ENCODE assay signal across 22 cellular contexts in the genomic region with DNA sequence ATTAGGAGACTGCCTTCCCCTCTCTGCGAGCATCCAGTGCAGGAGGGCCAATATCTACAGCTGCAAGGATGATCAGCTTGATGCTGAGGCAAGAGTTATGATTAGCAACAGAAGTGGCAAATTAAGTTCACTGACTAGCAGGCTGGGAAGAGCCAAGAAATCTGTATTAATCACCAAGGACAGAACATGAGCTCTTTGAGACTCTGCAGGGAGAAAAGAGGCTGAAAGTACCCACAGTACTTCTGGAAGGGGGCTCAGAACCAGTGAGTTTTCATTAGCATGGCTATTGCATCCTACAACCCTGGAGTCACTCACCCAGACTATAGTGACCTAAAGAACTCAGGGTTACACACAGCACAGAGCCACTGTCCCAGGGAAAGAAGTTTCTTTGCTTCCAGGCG. TPM values are rescaled to one million over a fixed set of nuclear protein-coding genes. Genes with fewer than 3 reads are reported as not detected.
A peak's percentile ranks its signal among the peaks of the same experiment; 100 is the strongest.
DNase-seq lines count a peak whose midpoint lies in the region; ATAC-seq and TF ChIP-seq lines count a peak whose summit lies in the region.
"Had no signal": no experiment of that assay in that cellular context is flagged by ENCODE, and none has a peak within 500 bp of the region (broad histone marks: within the 10 kb centered on the region; RNA-seq: fewer than 3 reads in every experiment).

No MANE protein-coding gene starts in this region.

- no peak for TF ChIP-seq POLR2A in gastroesophageal sphincter (IDR thresholded peaks at IDR 0.05)

- intact Hi-C loops in Right ventricle myocardium inferior (cut with DNase I) = no loop called here
- intact Hi-C loops in cardiac septum (cut with DNase I) = no loop called here
- intact Hi-C loops in aorta (cut with DNase I) = loop anchor here (2.0 kb wide), 2 partner anchors 15 to 19 kb away; no protein-coding TSS in a partner anchor

- no peak for TF ChIP-seq EP300 in gastroesophageal sphincter (IDR thresholded peaks at IDR 0.05)

- no peaks in the 10 kb centered on the region for H3K9me3 ChIP-seq in gastroesophageal sphincter
- H3K9me3 ChIP-seq in aorta (ENCODE audit: control insufficient read depth, low read length) = no peaks in the 10 kb centered on the region

- H3K27ac ChIP-seq in gastroesophageal sphincter (peak overlapping the region; percentile 32 to 75 (median 72)), aorta (ENCODE audit: low read depth in 1 of 2, low read length in 2 of 2) (peak overlapping the region; percentile 96 to 97)

- H3K36me3 ChIP-seq in gastroesophageal sphincter = no peaks in the 10 kb centered on the region
- no peaks in the 10 kb centered on the region for H3K36me3 ChIP-seq in aorta (ENCODE audit: control insufficient read depth in 1 of 2, insufficient read depth in 2 of 2, low read length in 1 of 2)

- H3K27me3 ChIP-seq in gastroesophageal sphincter (no peaks in the 10 kb centered on the region), aorta (ENCODE audit: control insufficient read depth in 1 of 2, insufficient read depth in 2 of 2, low read length in 1 of 2) (no peaks in the 10 kb centered on the region)

- peak overlapping the region; percentile 78 for H3K27ac Mint-ChIP-seq in osteocyte (ENCODE audit: unreplicated experiment)
- H3K27ac Mint-ChIP-seq: activated naive CD8-positive, alpha-beta T cell treated with anti-CD3 and anti-CD28 coated beads, Interleukin-2, amount 10 ng/mL, durations not matched to agents 7 days and 5 days; GM23338; immature natural killer cell; naive B cell; T-helper 1 cell treated with Interleukin-12 subunit alpha and Interleukin-12 subunit beta and Interleukin-4 antibody, amounts not matched to agents 30 μg/mL and 1 μg/mL, for 36 hours had no signal

- peaks cover 5% of the 10 kb centered on the region for H3K9me3 Mint-ChIP-seq in osteocyte (ENCODE audit: unreplicated experiment)
- H3K9me3 Mint-ChIP-seq: activated naive CD8-positive, alpha-beta T cell treated with anti-CD3 and anti-CD28 coated beads, Interleukin-2, amount 10 ng/mL, durations not matched to agents 7 days and 5 days had no signal

- no peaks in the 10 kb centered on the region for H3K36me3 Mint-ChIP-seq in osteocyte (ENCODE audit: unreplicated experiment)
- H3K36me3 Mint-ChIP-seq: activated naive CD8-positive, alpha-beta T cell treated with anti-CD3 and anti-CD28 coated beads, Interleukin-2, amount 10 ng/mL, durations not matched to agents 7 days and 5 days had no signal

- ATAC-seq in Right ventricle myocardium inferior (peak; percentile 42), gastroesophageal sphincter (peak; percentile 48), aorta (ENCODE audit: low FRiP score) (peak; percentile 47), GM18520 (IDR thresholded peaks at IDR 0.05; ENCODE audit: unreplicated experiment) (no peak)
- ATAC-seq: activated CD4-positive, CD25-positive, alpha-beta regulatory T cell treated with anti-CD3 and anti-CD28 coated beads, Interleukin-2, amount 50 U/mL, for 24 hours; GM23338 had no signal

- H3K4me3 Mint-ChIP-seq in osteocyte (ENCODE audit: unreplicated experiment) = no peak overlapping the region
- H3K4me3 Mint-ChIP-seq: activated naive CD8-positive, alpha-beta T cell treated with anti-CD3 and anti-CD28 coated beads, Interleukin-2, amount 10 ng/mL, durations not matched to agents 7 days and 5 days; GM23338; immature natural killer cell; naive B cell; T-helper 1 cell treated with Interleukin-12 subunit alpha and Interleukin-12 subunit beta and Interleukin-4 antibody, amounts not matched to agents 30 μg/mL and 1 μg/mL, for 36 hours had no signal

- H3K4me1 ChIP-seq in gastroesophageal sphincter = peaks cover 0 to 28% (median 0%) of the 10 kb centered on the region in 3 donors
- peaks cover 2 to 21% of the 10 kb centered on the region in 2 donors for H3K4me1 ChIP-seq in aorta (ENCODE audit: control insufficient read depth in 1 of 2, insufficient read depth in 2 of 2, low read length in 2 of 2)

- DNase-seq in Right ventricle myocardium inferior (ENCODE audit: missing footprints) (no peak), cardiac septum (ENCODE audit: low spot score) (no peak), osteocyte (ENCODE audit: extremely low spot score, unreplicated experiment) (peak; percentile 19), aorta (no peak), mesenteric fat pad (ENCODE audit: low spot score) (no peak), COLO668 (lab: John Stamatoyannopoulos, UW; ENCODE audit: unreplicated experiment) (no peak)
- DNase-seq: 8988T; activated CD8-positive, alpha-beta memory T cell treated with anti-CD3 and anti-CD28 coated beads, Interleukin-2, amount 50 U/mL, for 48 hours; activated naive CD8-positive, alpha-beta T cell treated with anti-CD3 and anti-CD28 coated beads, Interleukin-2, amount 10 ng/mL, durations not matched to agents 7 days and 5 days; COR-L47; immature natural killer cell; Kasumi-1; naive B cell; NCI-H1694 treated with DMSO at 0.1 percent for 48 hours; NCI-H748 treated with DMSO at 0.1 percent for 48 hours; stimulated activated naive CD4-positive, alpha-beta T cell treated with Interleukin-2 at 50 U/mL for 16 hours had no signal

- H3K4me3 ChIP-seq in gastroesophageal sphincter (no peak overlapping the region), aorta (ENCODE audit: low read length in 2 of 2) (no peak overlapping the region)
- H3K4me3 ChIP-seq: GM23338 had no signal

- 55 to 80% methylated on average over 2 of the region's 2 CpGs for WGBS in gastroesophageal sphincter (ENCODE audit: low coverage in 1 of 2), 2 donors
- 91 to 94% methylated on average over 2 of the region's 2 CpGs for WGBS in aorta, 2 donors

- peaks cover 49% of the 10 kb centered on the region for H3K4me1 Mint-ChIP-seq in osteocyte (ENCODE audit: unreplicated experiment)
- H3K4me1 Mint-ChIP-seq: immature natural killer cell, naive B cell had no signal

- TF ChIP-seq CTCF in gastroesophageal sphincter (IDR thresholded peaks at IDR 0.05) (no peak), osteocyte (IDR thresholded peaks at IDR 0.05) (no peak)

- H3K27me3 Mint-ChIP-seq in osteocyte (ENCODE audit: unreplicated experiment) = no peaks in the 10 kb centered on the region

RNA-seq across cellular contexts. Expression of gene MEDAG, which starts 25.9 kb away (rescaled TPM):
- total RNA-seq in Right ventricle myocardium inferior (4.7 TPM), cardiac septum (11.7 TPM), gastroesophageal sphincter (100 to 1,000 TPM in 1 of 4 donors, 10 to 100 TPM in 3; 16.8 to 189 (median 38.4) TPM), osteocyte (2.0 and 2.7 TPM in 2 replicates), aorta (100 to 1,000 TPM; 146 to 188 TPM), mesenteric fat pad (187 TPM)
- 100 to 1,000 TPM in 1 of 2 donors, 10 to 100 TPM in 1; 60.2 to 164 TPM for polyA plus RNA-seq in aorta
- total RNA-seq: activated naive CD8-positive, alpha-beta T cell treated with anti-CD3 and anti-CD28 coated beads, Interleukin-2, amount 10 ng/mL, durations not matched to agents 7 days and 5 days had no signal
- polyA plus RNA-seq: immature natural killer cell had no signal

RNA-seq across cellular contexts. Expression of gene TEX26, which starts 52.3 kb away (rescaled TPM):
- total RNA-seq in Right ventricle myocardium inferior (not detected), cardiac septum (not detected), gastroesophageal sphincter (1 to 10 TPM in 1 of 4 donors, under 1 TPM in 1, not detected in 2; 0.27 to 1.7 TPM), osteocyte (not detected in 2 replicates), aorta (under 1 TPM in 1 of 2 donors, not detected in 1; 0.24 TPM), mesenteric fat pad (0.45 TPM)
- not detected for polyA plus RNA-seq in aorta
- total RNA-seq: activated naive CD8-positive, alpha-beta T cell treated with anti-CD3 and anti-CD28 coated beads, Interleukin-2, amount 10 ng/mL, durations not matched to agents 7 days and 5 days; dermis blood vessel endothelial cell; GM23338 had no signal
- polyA plus RNA-seq: GM23338, immature natural killer cell had no signal

Comparison
In these comparisons a context has a peak if more than half of its experiments do, and no peak if none do; other contexts are left out.
1. intact Hi-C loops: an anchor here in aorta (2.0 kb wide); none called in Right ventricle myocardium inferior and cardiac septum.